ENCODE assay signal across 3 cellular contexts in genomic region chr22:27676545-27677188, GRCh38.
A peak's percentile ranks its signal among the peaks of the same experiment; 100 is the strongest.
TF ChIP-seq lines count a peak whose summit lies in the region.

No MANE protein-coding gene starts in this region.

TF ChIP-seq in A549, 52 proteins besides CTCF, POLR2A, EP300 and RAD21 (continued from another document):
- peak; percentile 14; the same call in 1 of the 2 replicates for TF ChIP-seq USF2 (IDR thresholded peaks at IDR 0.05)

TF ChIP-seq in IMR-90, 13 proteins besides CTCF, POLR2A, EP300 and RAD21 (continued from another document):
- peak; percentile 41 for TF ChIP-seq USF2 (IDR thresholded peaks at IDR 0.05; ENCODE audit: low read depth, low read length)
- TF ChIP-seq, protein P1, sequence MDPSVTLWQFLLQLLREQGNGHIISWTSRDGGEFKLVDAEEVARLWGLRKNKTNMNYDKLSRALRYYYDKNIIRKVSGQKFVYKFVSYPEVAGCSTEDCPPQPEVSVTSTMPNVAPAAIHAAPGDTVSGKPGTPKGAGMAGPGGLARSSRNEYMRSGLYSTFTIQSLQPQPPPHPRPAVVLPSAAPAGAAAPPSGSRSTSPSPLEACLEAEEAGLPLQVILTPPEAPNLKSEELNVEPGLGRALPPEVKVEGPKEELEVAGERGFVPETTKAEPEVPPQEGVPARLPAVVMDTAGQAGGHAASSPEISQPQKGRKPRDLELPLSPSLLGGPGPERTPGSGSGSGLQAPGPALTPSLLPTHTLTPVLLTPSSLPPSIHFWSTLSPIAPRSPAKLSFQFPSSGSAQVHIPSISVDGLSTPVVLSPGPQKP (IDR thresholded peaks at IDR 0.05; ENCODE audit: borderline replicate concordance, low read depth, low read length): no peak

TF ChIP-seq in K562, 482 proteins besides CTCF, POLR2A, EP300 and RAD21 (continued from another document and continues in another):
- TF ChIP-seq THAP12 (CRISPR knock-in tag; IDR thresholded peaks at IDR 0.05): no peak
- no peak for TF ChIP-seq CBFA2T3 (IDR thresholded peaks at IDR 0.05)
- no peak for TF ChIP-seq HDGF (IDR thresholded peaks at IDR 0.05)
- no peak for TF ChIP-seq TRIM24 (IDR thresholded peaks at IDR 0.05)
- no peak for TF ChIP-seq ZNF592 (IDR thresholded peaks at IDR 0.05)
- TF ChIP-seq ATF7 (IDR thresholded peaks at IDR 0.05): no peak
- no peak for TF ChIP-seq CBX2 (IDR thresholded peaks at IDR 0.05; ENCODE audit: insufficient read depth, low read length, poor library complexity, severe bottlenecking)
- no peak for TF ChIP-seq RNF219 (CRISPR knock-in tag; IDR thresholded peaks at IDR 0.05)
- TF ChIP-seq SMARCA5 (IDR thresholded peaks at IDR 0.05): no peak
- no peak for TF ChIP-seq KDM5B (IDR thresholded peaks at IDR 0.05; ENCODE audit: insufficient replicate concordance, low read depth, low read length)
- TF ChIP-seq PTTG1 (tag; IDR thresholded peaks at IDR 0.05; ENCODE audit: low read depth): no peak
- TF ChIP-seq, protein P2, sequence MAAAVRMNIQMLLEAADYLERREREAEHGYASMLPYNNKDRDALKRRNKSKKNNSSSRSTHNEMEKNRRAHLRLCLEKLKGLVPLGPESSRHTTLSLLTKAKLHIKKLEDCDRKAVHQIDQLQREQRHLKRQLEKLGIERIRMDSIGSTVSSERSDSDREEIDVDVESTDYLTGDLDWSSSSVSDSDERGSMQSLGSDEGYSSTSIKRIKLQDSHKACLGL (CRISPR knock-in tag; IDR thresholded peaks at IDR 0.05; ENCODE audit: borderline replicate concordance, poor library complexity, severe bottlenecking): no peak
- no peak for TF ChIP-seq TSC22D4 (tag; IDR thresholded peaks at IDR 0.05)
- no peak for TF ChIP-seq SMARCA4 (IDR thresholded peaks at IDR 0.05)
- TF ChIP-seq NFYB (IDR thresholded peaks at IDR 0.05; ENCODE audit: extremely low read depth, insufficient read length): peak; percentile 32
- TF ChIP-seq ID3 (CRISPR knock-in tag; IDR thresholded peaks at IDR 0.05): no peak
- TF ChIP-seq ID3 (tag; IDR thresholded peaks at IDR 0.05): no peak
- TF ChIP-seq DACH1 (IDR thresholded peaks at IDR 0.05; ENCODE audit: partially characterized antibody): no peak
- TF ChIP-seq REST (CRISPR knock-in tag; IDR thresholded peaks at IDR 0.05; ENCODE audit: low read depth): no peak
- no peak for TF ChIP-seq GABPB1 (CRISPR knock-in tag; IDR thresholded peaks at IDR 0.05)
- TF ChIP-seq NFATC3 (IDR thresholded peaks at IDR 0.05): no peak
- TF ChIP-seq PRPF4 (IDR thresholded peaks at IDR 0.05; ENCODE audit: insufficient read depth, low read depth, low read length, poor library complexity, severe bottlenecking): no peak
- TF ChIP-seq ARNT (IDR thresholded peaks at IDR 0.05): no peak
- no peak for TF ChIP-seq KHSRP (IDR thresholded peaks at IDR 0.05)
- TF ChIP-seq ZNF668 (CRISPR knock-in tag; IDR thresholded peaks at IDR 0.05): no peak
- no peak for TF ChIP-seq YBX1 (IDR thresholded peaks at IDR 0.05)
- no peak for TF ChIP-seq MAFG (tag; conservative IDR thresholded peaks at IDR 0.05)
- no peak for TF ChIP-seq LARP7 (IDR thresholded peaks at IDR 0.05)
- no peak for TF ChIP-seq ZNF23 (CRISPR knock-in tag; IDR thresholded peaks at IDR 0.05)
- TF ChIP-seq ASH1L (IDR thresholded peaks at IDR 0.05; ENCODE audit: borderline replicate concordance, low read depth, partially characterized antibody): no peak
- TF ChIP-seq, protein P3, sequence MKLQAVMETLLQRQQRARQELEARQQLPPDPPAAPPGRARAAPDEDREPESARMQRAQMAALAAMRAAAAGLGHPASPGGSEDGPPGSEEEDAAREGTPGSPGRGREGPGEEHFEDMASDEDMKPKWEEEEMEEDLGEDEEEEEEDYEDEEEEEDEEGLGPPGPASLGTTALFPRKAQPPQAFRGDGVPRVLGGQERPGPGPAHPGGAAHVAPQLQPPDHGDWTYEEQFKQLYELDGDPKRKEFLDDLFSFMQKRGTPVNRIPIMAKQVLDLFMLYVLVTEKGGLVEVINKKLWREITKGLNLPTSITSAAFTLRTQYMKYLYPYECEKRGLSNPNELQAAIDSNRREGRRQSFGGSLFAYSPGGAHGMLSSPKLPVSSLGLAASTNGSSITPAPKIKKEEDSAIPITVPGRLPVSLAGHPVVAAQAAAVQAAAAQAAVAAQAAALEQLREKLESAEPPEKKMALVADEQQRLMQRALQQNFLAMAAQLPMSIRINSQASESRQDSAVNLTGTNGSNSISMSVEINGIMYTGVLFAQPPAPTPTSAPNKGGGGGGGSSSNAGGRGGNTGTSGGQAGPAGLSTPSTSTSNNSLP (IDR thresholded peaks at IDR 0.05; ENCODE audit: borderline replicate concordance, low read depth, low read length): no peak
- no peak for TF ChIP-seq THRB (CRISPR knock-in tag; conservative IDR thresholded peaks at IDR 0.05)
- TF ChIP-seq POU5F1 (IDR thresholded peaks at IDR 0.05; ENCODE audit: borderline replicate concordance, low read depth, low read length, partially characterized antibody): no peak
- peak; percentile 36; the same call in 1 of the 2 replicates for TF ChIP-seq CBFA2T2 (conservative IDR thresholded peaks at IDR 0.05)
- TF ChIP-seq, protein P4, sequence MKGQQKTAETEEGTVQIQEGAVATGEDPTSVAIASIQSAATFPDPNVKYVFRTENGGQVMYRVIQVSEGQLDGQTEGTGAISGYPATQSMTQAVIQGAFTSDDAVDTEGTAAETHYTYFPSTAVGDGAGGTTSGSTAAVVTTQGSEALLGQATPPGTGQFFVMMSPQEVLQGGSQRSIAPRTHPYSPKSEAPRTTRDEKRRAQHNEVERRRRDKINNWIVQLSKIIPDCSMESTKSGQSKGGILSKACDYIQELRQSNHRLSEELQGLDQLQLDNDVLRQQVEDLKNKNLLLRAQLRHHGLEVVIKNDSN (CRISPR knock-in tag; IDR thresholded peaks at IDR 0.05): peak; percentile 53
- TF ChIP-seq NUFIP1 (IDR thresholded peaks at IDR 0.05; ENCODE audit: partially characterized antibody): no peak
- no peak for TF ChIP-seq POLR3A (IDR thresholded peaks at IDR 0.05; ENCODE audit: borderline replicate concordance, extremely low read depth, insufficient read depth, insufficient read length)
- TF ChIP-seq NR2F6 (CRISPR knock-in tag; IDR thresholded peaks at IDR 0.05): no peak
- TF ChIP-seq, protein P5, sequence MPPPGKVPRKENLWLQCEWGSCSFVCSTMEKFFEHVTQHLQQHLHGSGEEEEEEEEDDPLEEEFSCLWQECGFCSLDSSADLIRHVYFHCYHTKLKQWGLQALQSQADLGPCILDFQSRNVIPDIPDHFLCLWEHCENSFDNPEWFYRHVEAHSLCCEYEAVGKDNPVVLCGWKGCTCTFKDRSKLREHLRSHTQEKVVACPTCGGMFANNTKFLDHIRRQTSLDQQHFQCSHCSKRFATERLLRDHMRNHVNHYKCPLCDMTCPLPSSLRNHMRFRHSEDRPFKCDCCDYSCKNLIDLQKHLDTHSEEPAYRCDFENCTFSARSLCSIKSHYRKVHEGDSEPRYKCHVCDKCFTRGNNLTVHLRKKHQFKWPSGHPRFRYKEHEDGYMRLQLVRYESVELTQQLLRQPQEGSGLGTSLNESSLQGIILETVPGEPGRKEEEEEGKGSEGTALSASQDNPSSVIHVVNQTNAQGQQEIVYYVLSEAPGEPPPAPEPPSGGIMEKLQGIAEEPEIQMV (tag; conservative IDR thresholded peaks at IDR 0.05; ENCODE audit: low read depth): no peak
- no peak for TF ChIP-seq NFE2L1 (tag; IDR thresholded peaks at IDR 0.05; ENCODE audit: borderline replicate concordance, low read depth)
- TF ChIP-seq CBX8 (IDR thresholded peaks at IDR 0.05; ENCODE audit: borderline replicate concordance, extremely low read depth, low read depth, low read length, poor library complexity, severe bottlenecking): no peak
- TF ChIP-seq ETS2 (tag; IDR thresholded peaks at IDR 0.05; ENCODE audit: borderline replicate concordance, poor library complexity, severe bottlenecking): no peak
